ENCODE assay signal across 38 cellular contexts in the genomic region with DNA sequence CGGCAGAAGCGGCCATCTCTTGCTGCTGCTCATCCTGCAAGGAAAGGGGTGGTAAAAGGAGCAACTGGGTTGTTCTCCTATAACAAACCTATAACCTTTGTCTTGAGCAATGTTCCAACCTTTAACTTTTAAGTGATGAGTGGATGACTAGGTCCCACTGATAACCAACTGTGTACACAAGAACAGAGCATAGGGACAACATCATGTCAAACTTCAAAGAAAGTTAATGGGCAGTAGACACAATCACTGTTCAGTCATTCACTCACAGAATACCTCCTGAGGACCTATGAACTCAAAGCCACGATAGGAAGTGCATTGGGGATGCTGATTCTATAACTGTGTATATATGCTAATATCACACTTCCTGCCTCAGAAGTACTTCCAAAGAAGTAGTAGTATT. TPM values are rescaled to one million over a fixed set of nuclear protein-coding genes. Genes with fewer than 3 reads are reported as not detected.
"Had no signal": no experiment of that assay in that cellular context is flagged by ENCODE, and none has a peak within 500 bp of the region (broad histone marks: within the 10 kb centered on the region; RNA-seq: fewer than 3 reads in every experiment).

No MANE protein-coding gene starts in this region.

- DNase-seq: activated CD4-positive, alpha-beta memory T cell treated with anti-CD3 and anti-CD28 coated beads, Interleukin-2, amount 10 ng/mL, durations not matched to agents 7 days and 5 days; activated CD4-positive, alpha-beta T cell treated with anti-CD3 and anti-CD28 coated beads for 1 hour; activated CD4-positive, alpha-beta T cell treated with anti-CD3 and anti-CD28 coated beads for 36 hours; activated CD4-positive, alpha-beta T cell treated with anti-CD3 and anti-CD28 coated beads for 48 hours; activated CD4-positive, alpha-beta T cell treated with anti-CD3 and anti-CD28 coated beads, Interleukin-2, amount 10 ng/mL, durations not matched to agents 7 days and 5 days; activated CD4-positive, alpha-beta T cell treated with anti-CD3 and anti-CD28 coated beads, Interleukin-2, amount 50 U/mL, for 48 hours; activated CD4-positive, CD25-positive, alpha-beta regulatory T cell; activated CD8-positive, alpha-beta memory T cell treated with anti-CD3 and anti-CD28 coated beads for 24 hours; activated CD8-positive, alpha-beta memory T cell treated with anti-CD3 and anti-CD28 coated beads, Interleukin-2, amount 10 ng/mL, durations not matched to agents 7 days and 5 days; activated CD8-positive, alpha-beta memory T cell treated with anti-CD3 and anti-CD28 coated beads, Interleukin-2, amount 50 U/mL, for 48 hours; activated CD8-positive, alpha-beta T cell treated with anti-CD3 and anti-CD28 coated beads, Interleukin-2, amount 10 ng/mL, durations not matched to agents 7 days and 5 days; activated effector memory CD4-positive, alpha-beta T cell treated with Interleukin-2 at 50 U/mL for 16 hours; activated gamma-delta T cell; activated naive CD4-positive, alpha-beta T cell treated with anti-CD3 and anti-CD28 coated beads for 36 hours; activated naive CD4-positive, alpha-beta T cell treated with anti-CD3 and anti-CD28 coated beads, Interleukin-2, amount 50 U/mL, for 16 hours; activated naive CD8-positive, alpha-beta T cell treated with anti-CD3 and anti-CD28 coated beads for 36 hours; activated T-cell treated with anti-CD3 and anti-CD28 coated beads, Interleukin-2, amount 50 U/mL, for 24 hours; activated T-cell treated with anti-CD3 and anti-CD28 coated beads, Interleukin-2, amount 50 U/mL, for 48 hours; adrenal gland; amniotic stem cell; aorta; caudate nucleus; cerebellar nuclear complex; T-helper 1 cell; T-helper 2 cell; T-helper 9 cell had no signal

- FAIRE-seq: bronchial epithelial cell, TTC549 had no signal

- H3K27ac Mint-ChIP-seq: activated CD4-positive, alpha-beta memory T cell treated with anti-CD3 and anti-CD28 coated beads, Interleukin-2, amount 10 ng/mL, durations not matched to agents 7 days and 5 days; activated CD4-positive, alpha-beta T cell treated with anti-CD3 and anti-CD28 coated beads for 36 hours; activated CD4-positive, alpha-beta T cell treated with anti-CD3 and anti-CD28 coated beads, Interleukin-2, amount 10 ng/mL, durations not matched to agents 7 days and 5 days; activated CD8-positive, alpha-beta memory T cell treated with anti-CD3 and anti-CD28 coated beads, Interleukin-2, amount 10 ng/mL, durations not matched to agents 7 days and 5 days; activated CD8-positive, alpha-beta T cell treated with anti-CD3 and anti-CD28 coated beads, Interleukin-2, amount 10 ng/mL, durations not matched to agents 7 days and 5 days; activated naive CD4-positive, alpha-beta T cell treated with anti-CD3 and anti-CD28 coated beads for 36 hours; activated naive CD4-positive, alpha-beta T cell treated with anti-CD3 and anti-CD28 coated beads, Interleukin-2, amount 50 U/mL, for 72 hours; activated naive CD8-positive, alpha-beta T cell treated with anti-CD3 and anti-CD28 coated beads for 36 hours; activated T-cell treated with anti-CD3 and anti-CD28 coated beads, Interleukin-2, amount 50 U/mL, for 24 hours; activated T-helper 2 cell treated with anti-CD3 and anti-CD28 coated beads, Interferon-gamma antibody, Interleukin-2, Interleukin-4, amounts not matched to agents 10 μg/mL and 5 μg/mL and 100 μg/mL, durations not matched to agents 14 hours and 24 hours and 36 hours; brain; T-helper 1 cell treated with Interleukin-12 subunit alpha and Interleukin-12 subunit beta and Interleukin-4 antibody, amounts not matched to agents 30 μg/mL and 1 μg/mL, for 36 hours; T-helper 2 cell treated with Interferon-gamma antibody and Interleukin-4, amounts not matched to agents 5 μg/mL and 100 μg/mL, for 36 hours had no signal

- ATAC-seq: activated CD4-positive, alpha-beta T cell treated with anti-CD3 and anti-CD28 coated beads for 36 hours; activated CD4-positive, CD25-positive, alpha-beta regulatory T cell treated with anti-CD3 and anti-CD28 coated beads, Interleukin-2, amount 50 U/mL, for 24 hours; activated CD8-positive, alpha-beta memory T cell treated with anti-CD3 and anti-CD28 coated beads, Interleukin-2, amount 10 ng/mL, durations not matched to agents 7 days and 5 days; activated CD8-positive, alpha-beta T cell treated with anti-CD3 and anti-CD28 coated beads, Interleukin-2, amount 10 ng/mL, durations not matched to agents 7 days and 5 days; activated naive CD4-positive, alpha-beta T cell treated with anti-CD3 and anti-CD28 coated beads, Interleukin-2, amount 50 U/mL, for 72 hours had no signal

- H3K4me1 Mint-ChIP-seq: activated CD4-positive, alpha-beta memory T cell treated with anti-CD3 and anti-CD28 coated beads, Interleukin-2, amount 10 ng/mL, durations not matched to agents 7 days and 5 days; activated CD4-positive, alpha-beta T cell treated with anti-CD3 and anti-CD28 coated beads for 36 hours; activated CD4-positive, alpha-beta T cell treated with anti-CD3 and anti-CD28 coated beads, Interleukin-2, amount 10 ng/mL, durations not matched to agents 7 days and 5 days; activated CD8-positive, alpha-beta memory T cell treated with anti-CD3 and anti-CD28 coated beads, Interleukin-2, amount 10 ng/mL, durations not matched to agents 7 days and 5 days; central memory CD8-positive, alpha-beta T cell had no signal

- H3K4me1 ChIP-seq: adrenal gland had no signal

- H3K36me3 ChIP-seq: adrenal gland, cardiac muscle cell had no signal

- H3K27me3 Mint-ChIP-seq: brain had no signal

- H3K27me3 ChIP-seq: adrenal gland, cardiac muscle cell had no signal

- H3K4me3 ChIP-seq: adrenal gland, cardiac muscle cell had no signal

- H3K9me3 ChIP-seq: adrenal gland had no signal

- H3K9me3 Mint-ChIP-seq: activated CD4-positive, alpha-beta memory T cell treated with anti-CD3 and anti-CD28 coated beads, Interleukin-2, amount 10 ng/mL, durations not matched to agents 7 days and 5 days; activated CD4-positive, alpha-beta T cell treated with anti-CD3 and anti-CD28 coated beads, Interleukin-2, amount 10 ng/mL, durations not matched to agents 7 days and 5 days; activated naive CD4-positive, alpha-beta T cell treated with anti-CD3 and anti-CD28 coated beads for 36 hours; activated naive CD4-positive, alpha-beta T cell treated with anti-CD3 and anti-CD28 coated beads, Interleukin-2, amount 50 U/mL, for 72 hours; activated naive CD8-positive, alpha-beta T cell treated with anti-CD3 and anti-CD28 coated beads for 36 hours; activated T-cell treated with anti-CD3 and anti-CD28 coated beads, Interleukin-2, amount 50 U/mL, for 24 hours; activated T-helper 2 cell treated with anti-CD3 and anti-CD28 coated beads, Interferon-gamma antibody, Interleukin-2, Interleukin-4, amounts not matched to agents 10 μg/mL and 5 μg/mL and 100 μg/mL, durations not matched to agents 14 hours and 24 hours and 36 hours; central memory CD8-positive, alpha-beta T cell; T-helper 1 cell treated with Interleukin-12 subunit alpha and Interleukin-12 subunit beta and Interleukin-4 antibody, amounts not matched to agents 30 μg/mL and 1 μg/mL, for 36 hours; T-helper 2 cell treated with Interferon-gamma antibody and Interleukin-4, amounts not matched to agents 5 μg/mL and 100 μg/mL, for 36 hours had no signal

- H3K36me3 Mint-ChIP-seq: activated CD8-positive, alpha-beta memory T cell treated with anti-CD3 and anti-CD28 coated beads, Interleukin-2, amount 10 ng/mL, durations not matched to agents 7 days and 5 days; activated naive CD4-positive, alpha-beta T cell treated with anti-CD3 and anti-CD28 coated beads, Interleukin-2, amount 50 U/mL, for 72 hours; activated naive CD8-positive, alpha-beta T cell treated with anti-CD3 and anti-CD28 coated beads for 36 hours had no signal

- H3K4me3 Mint-ChIP-seq: activated CD4-positive, alpha-beta memory T cell treated with anti-CD3 and anti-CD28 coated beads, Interleukin-2, amount 10 ng/mL, durations not matched to agents 7 days and 5 days; activated CD4-positive, alpha-beta T cell treated with anti-CD3 and anti-CD28 coated beads for 36 hours; activated CD4-positive, alpha-beta T cell treated with anti-CD3 and anti-CD28 coated beads, Interleukin-2, amount 10 ng/mL, durations not matched to agents 7 days and 5 days; activated CD8-positive, alpha-beta memory T cell treated with anti-CD3 and anti-CD28 coated beads, Interleukin-2, amount 10 ng/mL, durations not matched to agents 7 days and 5 days; activated CD8-positive, alpha-beta T cell treated with anti-CD3 and anti-CD28 coated beads, Interleukin-2, amount 10 ng/mL, durations not matched to agents 7 days and 5 days; activated naive CD4-positive, alpha-beta T cell treated with anti-CD3 and anti-CD28 coated beads for 36 hours; activated naive CD8-positive, alpha-beta T cell treated with anti-CD3 and anti-CD28 coated beads for 36 hours; activated T-cell treated with anti-CD3 and anti-CD28 coated beads, Interleukin-2, amount 50 U/mL, for 24 hours; brain; central memory CD8-positive, alpha-beta T cell; T-helper 1 cell treated with Interleukin-12 subunit alpha and Interleukin-12 subunit beta and Interleukin-4 antibody, amounts not matched to agents 30 μg/mL and 1 μg/mL, for 36 hours; T-helper 2 cell treated with Interferon-gamma antibody and Interleukin-4, amounts not matched to agents 5 μg/mL and 100 μg/mL, for 36 hours had no signal

- H3K27ac ChIP-seq: adrenal gland, cardiac muscle cell, VCaP had no signal

RNA-seq across cellular contexts. Expression of a gene that starts 21.6 kb away (rescaled TPM):
- total RNA-seq: activated CD4-positive, alpha-beta memory T cell treated with anti-CD3 and anti-CD28 coated beads, Interleukin-2, amount 10 ng/mL, durations not matched to agents 7 days and 5 days; activated CD4-positive, alpha-beta T cell treated with anti-CD3 and anti-CD28 coated beads for 36 hours; activated CD4-positive, alpha-beta T cell treated with anti-CD3 and anti-CD28 coated beads, Interleukin-2, amount 10 ng/mL, durations not matched to agents 7 days and 5 days; activated CD8-positive, alpha-beta memory T cell treated with anti-CD3 and anti-CD28 coated beads, Interleukin-2, amount 10 ng/mL, durations not matched to agents 7 days and 5 days; activated CD8-positive, alpha-beta T cell treated with anti-CD3 and anti-CD28 coated beads, Interleukin-2, amount 10 ng/mL, durations not matched to agents 7 days and 5 days; activated naive CD4-positive, alpha-beta T cell treated with anti-CD3 and anti-CD28 coated beads for 36 hours; activated naive CD4-positive, alpha-beta T cell treated with anti-CD3 and anti-CD28 coated beads, Interleukin-2, amount 50 U/mL, for 72 hours; activated naive CD8-positive, alpha-beta T cell treated with anti-CD3 and anti-CD28 coated beads for 36 hours; activated T-helper 2 cell treated with anti-CD3 and anti-CD28 coated beads, Interferon-gamma antibody, Interleukin-2, Interleukin-4, amounts not matched to agents 10 μg/mL and 5 μg/mL and 100 μg/mL, durations not matched to agents 14 hours and 24 hours and 36 hours; aorta; bronchial epithelial cell; cardiac muscle cell; chondrocyte had no signal
- polyA plus RNA-seq: adrenal gland, cardiac muscle cell had no signal

RNA-seq across cellular contexts. Expression of a gene that starts 31.1 kb away (rescaled TPM):
- total RNA-seq: activated CD4-positive, alpha-beta memory T cell treated with anti-CD3 and anti-CD28 coated beads, Interleukin-2, amount 10 ng/mL, durations not matched to agents 7 days and 5 days; activated CD4-positive, alpha-beta T cell treated with anti-CD3 and anti-CD28 coated beads, Interleukin-2, amount 10 ng/mL, durations not matched to agents 7 days and 5 days; activated CD8-positive, alpha-beta memory T cell treated with anti-CD3 and anti-CD28 coated beads, Interleukin-2, amount 10 ng/mL, durations not matched to agents 7 days and 5 days; activated CD8-positive, alpha-beta T cell treated with anti-CD3 and anti-CD28 coated beads, Interleukin-2, amount 10 ng/mL, durations not matched to agents 7 days and 5 days had no signal

RNA-seq across cellular contexts. Expression of a gene that starts 43.3 kb away (rescaled TPM):
- total RNA-seq: activated CD4-positive, alpha-beta memory T cell treated with anti-CD3 and anti-CD28 coated beads, Interleukin-2, amount 10 ng/mL, durations not matched to agents 7 days and 5 days; activated CD4-positive, alpha-beta T cell treated with anti-CD3 and anti-CD28 coated beads for 36 hours; activated CD4-positive, alpha-beta T cell treated with anti-CD3 and anti-CD28 coated beads, Interleukin-2, amount 10 ng/mL, durations not matched to agents 7 days and 5 days; activated CD8-positive, alpha-beta memory T cell treated with anti-CD3 and anti-CD28 coated beads, Interleukin-2, amount 10 ng/mL, durations not matched to agents 7 days and 5 days; activated CD8-positive, alpha-beta T cell treated with anti-CD3 and anti-CD28 coated beads, Interleukin-2, amount 10 ng/mL, durations not matched to agents 7 days and 5 days; activated naive CD4-positive, alpha-beta T cell treated with anti-CD3 and anti-CD28 coated beads for 36 hours; activated naive CD4-positive, alpha-beta T cell treated with anti-CD3 and anti-CD28 coated beads, Interleukin-2, amount 50 U/mL, for 72 hours; activated naive CD8-positive, alpha-beta T cell treated with anti-CD3 and anti-CD28 coated beads for 36 hours; activated T-helper 2 cell treated with anti-CD3 and anti-CD28 coated beads, Interferon-gamma antibody, Interleukin-2, Interleukin-4, amounts not matched to agents 10 μg/mL and 5 μg/mL and 100 μg/mL, durations not matched to agents 14 hours and 24 hours and 36 hours; adrenal gland; bronchial epithelial cell; chondrocyte had no signal
- polyA plus RNA-seq: adrenal gland had no signal

RNA-seq across cellular contexts. Expression of a gene that starts 45.1 kb away (rescaled TPM):
- total RNA-seq: activated CD4-positive, alpha-beta memory T cell treated with anti-CD3 and anti-CD28 coated beads, Interleukin-2, amount 10 ng/mL, durations not matched to agents 7 days and 5 days; activated CD4-positive, alpha-beta T cell treated with anti-CD3 and anti-CD28 coated beads for 36 hours; activated CD4-positive, alpha-beta T cell treated with anti-CD3 and anti-CD28 coated beads, Interleukin-2, amount 10 ng/mL, durations not matched to agents 7 days and 5 days; activated CD8-positive, alpha-beta memory T cell treated with anti-CD3 and anti-CD28 coated beads, Interleukin-2, amount 10 ng/mL, durations not matched to agents 7 days and 5 days; activated CD8-positive, alpha-beta T cell treated with anti-CD3 and anti-CD28 coated beads, Interleukin-2, amount 10 ng/mL, durations not matched to agents 7 days and 5 days; activated naive CD4-positive, alpha-beta T cell treated with anti-CD3 and anti-CD28 coated beads for 36 hours; activated naive CD4-positive, alpha-beta T cell treated with anti-CD3 and anti-CD28 coated beads, Interleukin-2, amount 50 U/mL, for 72 hours; activated naive CD8-positive, alpha-beta T cell treated with anti-CD3 and anti-CD28 coated beads for 36 hours; activated T-helper 2 cell treated with anti-CD3 and anti-CD28 coated beads, Interferon-gamma antibody, Interleukin-2, Interleukin-4, amounts not matched to agents 10 μg/mL and 5 μg/mL and 100 μg/mL, durations not matched to agents 14 hours and 24 hours and 36 hours; bronchial epithelial cell; cardiac muscle cell; chondrocyte had no signal
- polyA plus RNA-seq: cardiac muscle cell had no signal
